8 cellular contexts compared by ENCODE assay signal in the genomic region with DNA sequence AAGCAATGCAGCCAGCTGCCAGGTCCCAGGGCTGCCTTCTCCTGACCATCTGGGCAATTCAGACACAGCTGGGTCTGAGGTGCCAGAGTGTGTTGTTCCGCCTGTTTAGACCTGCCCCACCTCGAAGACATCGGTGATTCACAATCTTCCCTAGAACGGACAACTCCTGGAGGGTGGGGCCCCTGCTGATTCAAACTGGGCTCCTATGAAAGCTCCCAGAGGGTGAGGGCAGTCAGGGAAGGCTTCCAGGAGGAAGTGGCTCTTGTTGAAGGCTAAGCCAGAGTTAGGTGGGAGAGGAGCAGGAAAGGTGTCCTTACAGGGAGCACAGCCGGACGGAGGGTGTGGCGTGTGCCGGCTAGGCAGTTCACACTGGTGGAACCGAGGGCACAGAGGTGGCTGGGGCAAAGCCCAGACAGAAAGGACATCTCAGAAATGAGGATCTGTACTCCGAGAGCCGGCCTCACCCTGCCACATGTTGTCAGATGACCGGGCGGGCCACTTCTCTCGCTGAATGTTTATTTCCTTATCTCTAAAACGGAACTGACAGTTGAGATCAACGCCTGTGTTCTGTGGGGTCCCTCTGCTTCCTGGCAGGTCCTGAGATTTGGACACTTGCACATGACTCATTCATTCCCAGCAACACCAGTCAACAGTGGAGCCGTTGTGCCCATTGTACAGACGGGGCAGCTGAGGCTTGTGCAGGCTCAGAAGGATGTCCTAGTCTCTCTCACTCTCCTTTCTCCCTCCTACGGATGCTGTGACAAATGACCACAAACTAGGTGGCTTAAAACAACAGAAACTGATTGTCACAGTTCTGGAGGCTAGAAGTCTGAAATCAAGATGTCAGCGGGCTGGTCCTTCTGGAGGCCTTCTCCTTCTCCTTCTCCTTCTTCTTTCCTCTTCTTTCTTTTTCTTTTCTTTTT. TPM values are rescaled to one million over a fixed set of nuclear protein-coding genes. Genes with fewer than 3 reads are reported as not detected.
DNase-seq lines count a peak whose midpoint lies in the region; ATAC-seq, FAIRE-seq and TF ChIP-seq lines count a peak whose summit lies in the region.

No MANE protein-coding gene starts in this region.

- H3K4me3 ChIP-seq in NB4 (ENCODE audit: low read depth, low read length) (no peak overlapping the region), osteoblast (ENCODE audit: insufficient read depth, low read length) (no peak overlapping the region)

- no peak overlapping the region for H2AFZ ChIP-seq in osteoblast (ENCODE audit: low read length)

- H3K27me3 Mint-ChIP-seq in progenitor cell of endocrine pancreas: peaks cover 5% of the 10 kb centered on the region

- DNase-seq in GM19239 (ENCODE audit: insufficient read length, low spot score): no peak
- peak; percentile 92 for DNase-seq in NB4 (ENCODE audit: low read depth)
- peak; percentile 84 to 93 for DNase-seq in erythroblast (lab: John Stamatoyannopoulos, UW)
- DNase-seq in sciatic nerve (ENCODE audit: low spot score): peak; percentile 75
- DNase-seq in osteoblast (ENCODE audit: insufficient read length, low spot score, missing footprints): no peak
- DNase-seq in NCI-H1105 (lab: John Stamatoyannopoulos, UW): no peak
- no peak for DNase-seq in progenitor cell of endocrine pancreas (ENCODE audit: low spot score, unreplicated experiment)

- H3K4me2 ChIP-seq in osteoblast (ENCODE audit: insufficient read depth, low read length): no peak overlapping the region

- H3K4me3 Mint-ChIP-seq in progenitor cell of endocrine pancreas (ENCODE audit: low read depth): no peak overlapping the region

- H4K20me1 ChIP-seq in osteoblast (ENCODE audit: insufficient read depth, low read length): no peaks in the 10 kb centered on the region

- no peaks in the 10 kb centered on the region for H3K4me1 ChIP-seq in osteoblast (ENCODE audit: insufficient read depth, low read length)

- peaks cover 6% of the 10 kb centered on the region for H3K4me1 Mint-ChIP-seq in progenitor cell of endocrine pancreas (ENCODE audit: low read depth)

- H3K9me3 ChIP-seq in osteoblast (ENCODE audit: low read depth, low read length): no peaks in the 10 kb centered on the region

- H3K27ac ChIP-seq in osteoblast (ENCODE audit: low read depth, low read length): no peak overlapping the region

- ATAC-seq in sciatic nerve (peak; percentile 40), GM18870 (IDR thresholded peaks at IDR 0.05; ENCODE audit: unreplicated experiment) (no peak)

- FAIRE-seq in GM19239 (lab: Jason Lieb, UNC): peak; percentile 64

- no peaks in the 10 kb centered on the region for H3K27me3 ChIP-seq in osteoblast (ENCODE audit: insufficient read depth, low read length)

- no peaks in the 10 kb centered on the region for H3K9me3 Mint-ChIP-seq in progenitor cell of endocrine pancreas (ENCODE audit: low read depth)

- H3K36me3 ChIP-seq in osteoblast (ENCODE audit: insufficient read depth, low read length): no peaks in the 10 kb centered on the region

- H3K79me2 ChIP-seq in osteoblast (ENCODE audit: insufficient read depth, low read length): no peaks in the 10 kb centered on the region

- TF ChIP-seq POLR2A in NB4 (IDR thresholded peaks at IDR 0.05; ENCODE audit: extremely low read depth, insufficient read length) (peak; percentile 23), erythroblast (IDR thresholded peaks at IDR 0.05; ENCODE audit: low read length) (peak; percentile 69)

- intact Hi-C loops in sciatic nerve (cut with DNase I): no loop called here

- no peaks in the 10 kb centered on the region for H3K36me3 Mint-ChIP-seq in progenitor cell of endocrine pancreas (ENCODE audit: insufficient read depth)

- no peak overlapping the region for H3K27ac Mint-ChIP-seq in progenitor cell of endocrine pancreas

- no peak for TF ChIP-seq CTCF in NB4 (IDR thresholded peaks at IDR 0.05; ENCODE audit: low read depth, low read length)
- TF ChIP-seq CTCF in osteoblast (IDR thresholded peaks at IDR 0.05; ENCODE audit: extremely low read depth, low read depth, low read length): no peak
- no peak for TF ChIP-seq CTCF in progenitor cell of endocrine pancreas (IDR thresholded peaks at IDR 0.05; ENCODE audit: unreplicated experiment)

RNA-seq across cellular contexts. Expression of gene LITAF, which starts 26.9 kb away (rescaled TPM):
- total RNA-seq in sciatic nerve: 200 TPM
- total RNA-seq in osteoblast: 33.3 and 38.6 TPM in 2 replicates
- 47.6 and 48.6 TPM in 2 replicates for total RNA-seq in progenitor cell of endocrine pancreas

RNA-seq across cellular contexts. Expression of gene SNN, which starts 54.6 kb away (rescaled TPM):
- 40.0 TPM for total RNA-seq in sciatic nerve
- 13.0 and 13.8 TPM in 2 replicates for total RNA-seq in osteoblast
- total RNA-seq in progenitor cell of endocrine pancreas: 80.6 and 80.9 TPM in 2 replicates

Comparison
In these comparisons a context has a peak if more than half of its experiments do, and no peak if none do; other contexts are left out.
1. DNase-seq: peak in NB4 (single experiment), erythroblast (2 of 2) and sciatic nerve (single experiment); none in GM19239 (single experiment), osteoblast (single experiment), NCI-H1105 (single experiment) and progenitor cell of endocrine pancreas (single experiment).